23 cellular contexts compared by ENCODE assay signal in the genomic region with DNA sequence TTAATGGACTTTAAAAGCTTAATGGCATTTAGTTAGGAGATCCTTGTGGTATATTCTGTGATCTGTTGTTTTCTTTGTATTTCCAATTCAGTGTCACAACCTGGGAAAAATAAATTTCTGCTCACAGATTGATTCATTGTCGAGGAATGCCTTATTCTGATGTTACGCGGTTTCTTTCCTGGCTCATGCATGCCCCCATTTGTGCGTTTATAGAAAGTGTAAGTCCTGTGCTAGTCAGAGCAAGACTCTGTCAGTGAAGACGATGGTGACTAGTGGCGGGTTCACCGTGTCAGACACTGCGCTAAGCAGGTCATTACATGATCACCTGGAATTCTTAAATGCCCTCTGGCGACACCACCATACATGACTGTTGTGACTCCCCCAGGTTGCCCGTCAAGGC.
A peak's percentile ranks its signal among the peaks of the same experiment; 100 is the strongest.
DNase-seq lines count a peak whose midpoint lies in the region; ATAC-seq, FAIRE-seq and TF ChIP-seq lines count a peak whose summit lies in the region.
"Had no signal": no experiment of that assay in that cellular context is flagged by ENCODE, and none has a peak within 500 bp of the region (broad histone marks: within the 10 kb centered on the region; RNA-seq: fewer than 3 reads in every experiment).

No MANE protein-coding gene starts in this region.

- no peak overlapping the region for H3K4me3 ChIP-seq in SJSA1
- H3K4me3 ChIP-seq in endothelial cell of umbilical vein (replicated peaks in 1 of 3; ENCODE audit: insufficient read depth in 1 of 3, low read depth in 1 of 3, low read length in 3 of 3): no peak overlapping the region
- H3K4me3 ChIP-seq: cardiac muscle cell, dorsolateral prefrontal cortex, tibial artery had no signal

- POLR2A ChIA-PET in endothelial cell of umbilical vein (lab: Charles Lee): no interaction called here

- no peak for DNase-seq in stimulated activated naive CD8-positive, alpha-beta T cell treated with anti-CD3 and anti-CD28 coated beads, Interleukin-15, Interleukin-2, amounts not matched to agents 100 U/mL and 50 U/mL, for 24 hours
- DNase-seq in SJSA1 (ENCODE audit: low read depth in 1 of 2, low spot score in 2 of 2) (peak in 1 of 2 experiments; percentile 56), endothelial cell of umbilical vein (ENCODE audit: low read depth, low spot score) (no peak), urothelium cell line (ENCODE audit: low spot score) (peak; percentile 44), AML-193 (lab: John Stamatoyannopoulos, UW) (no peak), DMS153 (lab: John Stamatoyannopoulos, UW) (no peak), SIG-M5 treated with dmso at 0.1 percent for 504 hours (lab: John Stamatoyannopoulos, UW; ENCODE audit: unreplicated experiment) (no peak)
- DNase-seq: activated CD4-positive, alpha-beta T cell treated with anti-CD3 and anti-CD28 coated beads for 36 hours; CD4-positive, CD25-positive, alpha-beta regulatory T cell; dorsolateral prefrontal cortex; GOT3; left cardiac atrium; naive thymus-derived CD8-positive, alpha-beta T cell; NCI-H1417 treated with DMSO at 0.1 percent for 48 hours; NCI-H524 treated with DMSO at 0.1 percent for 48 hours; stimulated activated CD4-positive, alpha-beta T cell treated with anti-CD3 and anti-CD28 coated beads, Interleukin-1b, Interleukin-23, amount 100 ng/mL, for 48 hours; stimulated activated naive CD4-positive, alpha-beta T cell treated with Interleukin-2 at 50 U/mL for 16 hours; tibial artery had no signal

- H3K9me3 ChIP-seq in SJSA1 (replicated peaks) (no peaks in the 10 kb centered on the region), endothelial cell of umbilical vein (replicated peaks; ENCODE audit: control insufficient read depth, insufficient read depth, low read length) (no peaks in the 10 kb centered on the region)
- H3K9me3 ChIP-seq: tibial artery had no signal

- no peak overlapping the region for H3K9ac ChIP-seq in endothelial cell of umbilical vein (replicated peaks; ENCODE audit: extremely low read depth, insufficient read depth, low read length)
- H3K9ac ChIP-seq: parathyroid adenoma had no signal

- H3K4me1 ChIP-seq in SJSA1 (replicated peaks) (peaks cover 35% of the 10 kb centered on the region), endothelial cell of umbilical vein (ENCODE audit: control insufficient read depth, extremely low read depth, insufficient read depth, low read length) (peaks cover 16% of the 10 kb centered on the region)
- H3K4me1 ChIP-seq: tibial artery had no signal

- H3K27ac Mint-ChIP-seq in stimulated activated naive CD8-positive, alpha-beta T cell treated with anti-CD3 and anti-CD28 coated beads, Interleukin-15, Interleukin-2, amounts not matched to agents 100 ng/mL and 50 ng/mL, for 24 hours: peak overlapping the region; percentile 42
- H3K27ac Mint-ChIP-seq: activated CD4-positive, alpha-beta T cell treated with anti-CD3 and anti-CD28 coated beads for 36 hours had no signal

- H3K4me3 Mint-ChIP-seq in stimulated activated naive CD8-positive, alpha-beta T cell treated with anti-CD3 and anti-CD28 coated beads, Interleukin-15, Interleukin-2, amounts not matched to agents 100 ng/mL and 50 ng/mL, for 24 hours: no peak overlapping the region
- H3K4me3 Mint-ChIP-seq: activated CD4-positive, alpha-beta T cell treated with anti-CD3 and anti-CD28 coated beads for 36 hours had no signal

- no peak for TF ChIP-seq POLR2A in endothelial cell of umbilical vein (IDR thresholded peaks at IDR 0.05; ENCODE audit: low read depth, low read length)

- H3K27me3 ChIP-seq in SJSA1 (replicated peaks) (no peaks in the 10 kb centered on the region), endothelial cell of umbilical vein (ENCODE audit: control insufficient read depth in 2 of 2, insufficient read depth in 2 of 2, low read length in 2 of 2) (no peaks in the 10 kb centered on the region)
- H3K27me3 ChIP-seq: cardiac muscle cell, dorsolateral prefrontal cortex, tibial artery had no signal

- intact Hi-C loops in endothelial cell of umbilical vein (cut with micrococcal nuclease): no loop called here

- H3K79me2 ChIP-seq in endothelial cell of umbilical vein (ENCODE audit: control insufficient read depth, insufficient read depth, low read length): no peaks in the 10 kb centered on the region
- H3K79me2 ChIP-seq: parathyroid adenoma had no signal

- no peaks in the 10 kb centered on the region for H3K36me3 ChIP-seq in SJSA1
- H3K36me3 ChIP-seq in endothelial cell of umbilical vein (ENCODE audit: control insufficient read depth in 2 of 2, extremely low read depth in 1 of 2, insufficient read depth in 2 of 2, low read length in 2 of 2): no peaks in the 10 kb centered on the region
- H3K36me3 ChIP-seq: cardiac muscle cell had no signal

- H3K27ac ChIP-seq in SJSA1 (peak overlapping the region; percentile 82), endothelial cell of umbilical vein (ENCODE audit: insufficient read depth, low read depth, low read length) (no peak overlapping the region)
- H3K27ac ChIP-seq: cardiac muscle cell, dorsolateral prefrontal cortex, parathyroid adenoma, tibial artery had no signal

- FAIRE-seq in endothelial cell of umbilical vein (lab: Jason Lieb, UNC): peak; percentile 50
- peak; percentile 83 for FAIRE-seq in urothelium cell line (lab: Jason Lieb, UNC)
- FAIRE-seq: GM12891, TTC549 had no signal

- no peaks in the 10 kb centered on the region for H3K27me3 Mint-ChIP-seq in stimulated activated naive CD8-positive, alpha-beta T cell treated with anti-CD3 and anti-CD28 coated beads, Interleukin-15, Interleukin-2, amounts not matched to agents 100 ng/mL and 50 ng/mL, for 24 hours
- H3K27me3 Mint-ChIP-seq: activated CD4-positive, alpha-beta T cell treated with anti-CD3 and anti-CD28 coated beads for 36 hours; CD4-positive, CD25-positive, alpha-beta regulatory T cell; naive thymus-derived CD8-positive, alpha-beta T cell had no signal

- ATAC-seq in stimulated activated naive CD8-positive, alpha-beta T cell treated with anti-CD3 and anti-CD28 coated beads, Interleukin-15, Interleukin-2, amounts not matched to agents 100 U/mL and 50 U/mL, for 24 hours: no peak
- ATAC-seq: activated CD4-positive, alpha-beta T cell treated with anti-CD3 and anti-CD28 coated beads for 36 hours; left cardiac atrium; naive thymus-derived CD8-positive, alpha-beta T cell had no signal

- H2AFZ ChIP-seq in endothelial cell of umbilical vein (ENCODE audit: low read depth, low read length): no peak overlapping the region
- H2AFZ ChIP-seq: parathyroid adenoma had no signal

- H4K20me1 ChIP-seq in endothelial cell of umbilical vein (replicated peaks; ENCODE audit: control insufficient read depth, extremely low read depth, insufficient read depth, low read length): no peaks in the 10 kb centered on the region

- CTCF ChIA-PET in endothelial cell of umbilical vein (lab: Charles Lee): no interaction called here

- H3K36me3 Mint-ChIP-seq in stimulated activated naive CD8-positive, alpha-beta T cell treated with anti-CD3 and anti-CD28 coated beads, Interleukin-15, Interleukin-2, amounts not matched to agents 100 ng/mL and 50 ng/mL, for 24 hours (ENCODE audit: low read depth): peaks cover 36% of the 10 kb centered on the region

- H3K4me1 Mint-ChIP-seq in stimulated activated naive CD8-positive, alpha-beta T cell treated with anti-CD3 and anti-CD28 coated beads, Interleukin-15, Interleukin-2, amounts not matched to agents 100 ng/mL and 50 ng/mL, for 24 hours (ENCODE audit: low read depth): peaks cover 30% of the 10 kb centered on the region

- H3K9me3 Mint-ChIP-seq in stimulated activated naive CD8-positive, alpha-beta T cell treated with anti-CD3 and anti-CD28 coated beads, Interleukin-15, Interleukin-2, amounts not matched to agents 100 ng/mL and 50 ng/mL, for 24 hours: no peaks in the 10 kb centered on the region
- H3K9me3 Mint-ChIP-seq: CD4-positive, CD25-positive, alpha-beta regulatory T cell; naive thymus-derived CD8-positive, alpha-beta T cell had no signal

- H3K4me2 ChIP-seq in endothelial cell of umbilical vein (ENCODE audit: insufficient read depth, low read length): no peak overlapping the region

- dilution Hi-C loops in endothelial cell of umbilical vein (cut with MboI; ENCODE audit: extremely low pct_ligation_motif_present, low sequenced_read_pairs): no loop called here

- H3K9me1 ChIP-seq in endothelial cell of umbilical vein (replicated peaks; ENCODE audit: control insufficient read depth, extremely low read depth, insufficient read depth, low read length): no peaks in the 10 kb centered on the region

- TF ChIP-seq CTCF in endothelial cell of umbilical vein (IDR thresholded peaks at IDR 0.05; ENCODE audit: extremely low read depth in 1 of 2, insufficient read depth in 1 of 2, low read depth in 1 of 2, low read length in 2 of 2): no peak

- no TSS peak for BruUV-seq in endothelial cell of umbilical vein (replicated peaks; lab: Mats Ljungman, UMichigan)

TF ChIP-seq in endothelial cell of umbilical vein, 7 proteins besides CTCF, POLR2A, EP300 and RAD21:
- TF ChIP-seq EZH2 (IDR thresholded peaks at IDR 0.05; ENCODE audit: borderline replicate concordance, low read depth, low read length, severe bottlenecking): no peak
- no peak for TF ChIP-seq JUN (IDR thresholded peaks at IDR 0.05; ENCODE audit: borderline replicate concordance, insufficient read depth, insufficient read length, low read depth)
- no peak for TF ChIP-seq POLR2AphosphoS5 (IDR thresholded peaks at IDR 0.05; ENCODE audit: insufficient read depth, low read depth, low read length)
- TF ChIP-seq, protein P1, sequence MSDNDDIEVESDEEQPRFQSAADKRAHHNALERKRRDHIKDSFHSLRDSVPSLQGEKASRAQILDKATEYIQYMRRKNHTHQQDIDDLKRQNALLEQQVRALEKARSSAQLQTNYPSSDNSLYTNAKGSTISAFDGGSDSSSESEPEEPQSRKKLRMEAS (IDR thresholded peaks at IDR 0.05; ENCODE audit: insufficient read depth, insufficient read length): no peak
- no peak for TF ChIP-seq GATA2 (IDR thresholded peaks at IDR 0.05; ENCODE audit: insufficient read depth, insufficient read length, low read depth, low read length)
- no peak for TF ChIP-seq FOS (IDR thresholded peaks at IDR 0.05; ENCODE audit: borderline replicate concordance, insufficient read depth, low read length)
- TF ChIP-seq MYC (IDR thresholded peaks at IDR 0.05; ENCODE audit: low read depth, low read length): no peak
